4 cellular contexts compared by ENCODE assay signal in genomic region chr2:130191319-130191718, GRCh38. TPM values are rescaled to one million over a fixed set of nuclear protein-coding genes. Genes with fewer than 3 reads are reported as not detected.
"Had no signal": no experiment of that assay in that cellular context is flagged by ENCODE, and none has a peak within 500 bp of the region (broad histone marks: within the 10 kb centered on the region; RNA-seq: fewer than 3 reads in every experiment).

No MANE protein-coding gene starts in this region.

RNA-seq across cellular contexts. Expression of gene TUBA3E, which starts 6.9 kb away (rescaled TPM):
- total RNA-seq: M059J, PC-3, SK-MEL-5 had no signal
- polyA plus RNA-seq: SK-N-SH had no signal
